11 cellular contexts compared by ENCODE assay signal in genomic region chr3:138786788-138787276, GRCh38. TPM values are rescaled to one million over a fixed set of nuclear protein-coding genes. Genes with fewer than 3 reads are reported as not detected.
DNase-seq lines count a peak whose midpoint lies in the region; ATAC-seq, FAIRE-seq and TF ChIP-seq lines count a peak whose summit lies in the region.
"Had no signal": no experiment of that assay in that cellular context is flagged by ENCODE, and none has a peak within 500 bp of the region (broad histone marks: within the 10 kb centered on the region; RNA-seq: fewer than 3 reads in every experiment).

No MANE protein-coding gene starts in this region.

- H3K9me3 Mint-ChIP-seq in IgD-negative memory B cell: no peaks in the 10 kb centered on the region

- TSS peak; percentile 26 for BruUV-seq in HepG2 (replicated peaks; lab: Mats Ljungman, UMichigan)

- no peak for TF ChIP-seq EP300 in HepG2 (IDR thresholded peaks at IDR 0.05; ENCODE audit: low read depth in 2 of 2, low read length in 2 of 2)
- TF ChIP-seq EP300 in HepG2 (CRISPR knock-in tag; IDR thresholded peaks at IDR 0.05; ENCODE audit: borderline replicate concordance): no peak

- CTCF ChIA-PET in HepG2 (lab: Yijun Ruan, JAX; ENCODE audit: low intra/inter-chr PET ratio, low total read pairs): no interaction called here

- H3K4me3 Mint-ChIP-seq in IgD-negative memory B cell: no peak overlapping the region

- TF ChIP-seq POLR2A in HepG2 (IDR thresholded peaks at IDR 0.05; ENCODE audit: insufficient read depth in 1 of 2, low read depth in 2 of 2, low read length in 2 of 2): no peak

- no peak for FAIRE-seq in HepG2 (lab: Jason Lieb, UNC)

- H3K4me3 ChIP-seq in HepG2 (replicated peaks in 1 of 3; ENCODE audit: insufficient read depth in 1 of 3, low read depth in 2 of 3, low read length in 3 of 3) (no peak overlapping the region), coronary artery (no peak overlapping the region)
- H3K4me3 ChIP-seq: ovary had no signal

- no peak overlapping the region for H3K27ac ChIP-seq in HepG2 (ENCODE audit: extremely low read length, insufficient read depth, low read length)
- H3K27ac ChIP-seq in coronary artery: no peak overlapping the region
- H3K27ac ChIP-seq: ovary had no signal

- H3K4me2 ChIP-seq in HepG2 (ENCODE audit: low read depth, low read length): no peak overlapping the region

- no peaks in the 10 kb centered on the region for H3K9me3 ChIP-seq in HepG2 (ENCODE audit: low read length)
- H3K9me3 ChIP-seq: ovary had no signal

- H3K27me3 Mint-ChIP-seq in IgD-negative memory B cell: no peaks in the 10 kb centered on the region

- peak overlapping the region in 2 of 3 donors; percentile 6 to 77 for H3K27ac Mint-ChIP-seq in IgD-negative memory B cell

- peaks cover 14% of the 10 kb centered on the region for H3K4me1 ChIP-seq in HepG2 (ENCODE audit: insufficient read depth, low read length)

- intact Hi-C loops in HepG2 (cut with micrococcal nuclease; ENCODE audit: unreplicated experiment): no loop called here

- in situ Hi-C loops in HepG2 (cut with HindIII; ENCODE audit: extremely low pct_ligation_motif_present, low pct_unique_long_range_greater_than_20kb): no loop called here

- H3K36me3 Mint-ChIP-seq in IgD-negative memory B cell: peaks cover 7% of the 10 kb centered on the region

- no peak overlapping the region for H3K9ac ChIP-seq in HepG2 (ENCODE audit: insufficient read depth, low read depth, low read length)

- H3K79me2 ChIP-seq in HepG2 (ENCODE audit: insufficient read depth, low read length): peaks cover 24% of the 10 kb centered on the region

- no peak for TF ChIP-seq CTCF in HepG2 (CRISPR knock-in tag; IDR thresholded peaks at IDR 0.05)
- no peak for TF ChIP-seq CTCF in coronary artery (IDR thresholded peaks at IDR 0.05)

- no peaks in the 10 kb centered on the region for H3K27me3 ChIP-seq in HepG2 (ENCODE audit: control insufficient read depth in 1 of 2, insufficient read depth in 2 of 2, low read length in 2 of 2)
- H3K27me3 ChIP-seq: ovary had no signal

- H3K36me3 ChIP-seq in HepG2 (replicated peaks in 1 of 2; ENCODE audit: control insufficient read depth in 1 of 2, insufficient read depth in 2 of 2, low read length in 2 of 2): peaks cover 0 to 14% of the 10 kb centered on the region in 2 experiments; a peak in 1 of 5 replicates
- H3K36me3 ChIP-seq: ovary had no signal

- ATAC-seq in HepG2 (peak; percentile 71; the same call in 2 of the 3 replicates), HG03571 (IDR thresholded peaks at IDR 0.05; ENCODE audit: unreplicated experiment) (no peak)

- TF ChIP-seq RAD21 in HepG2 (CRISPR knock-in tag; IDR thresholded peaks at IDR 0.05): no peak

- no peak overlapping the region for H2AFZ ChIP-seq in HepG2 (ENCODE audit: low read length)

- POLR2A ChIA-PET in HepG2 (lab: Yijun Ruan, JAX): interaction anchor here (1.1 kb wide), 1 partner anchor 37 kb away, joined by 6 read pairs; no protein-coding TSS in a partner anchor

- H4K20me1 ChIP-seq in HepG2 (ENCODE audit: insufficient read depth, low read length): peaks cover 8% of the 10 kb centered on the region

- WGBS in HepG2 (ENCODE audit: low lambda C conversion rate): 74% methylated on average over 3 of the region's 3 CpGs

- DNase-seq in AML-193 (lab: John Stamatoyannopoulos, UW) (peak; percentile 99), astrocyte of the hippocampus (ENCODE audit: low read depth, low spot score) (peak; percentile 61), HepG2 (ENCODE audit: low spot score) (peak; percentile 75), NCI-H524 (lab: John Stamatoyannopoulos, UW) (no peak), mesenteric fat pad (ENCODE audit: low spot score) (no peak), coronary artery (ENCODE audit: low spot score) (no peak)
- DNase-seq: activated CD4-positive, alpha-beta T cell treated with anti-CD3 and anti-CD28 coated beads, Interleukin-2, amount 50 U/mL, for 4 hours; NCI-H2171; ovary had no signal

- peaks cover 5 to 12% (median 9%) of the 10 kb centered on the region in 3 donors for H3K4me1 Mint-ChIP-seq in IgD-negative memory B cell

TF ChIP-seq in HepG2, 621 proteins besides CTCF, POLR2A, EP300 and RAD21 (continues in another document):
- TF ChIP-seq FOXA3 (CRISPR knock-in tag; IDR thresholded peaks at IDR 0.05) (peak; percentile 13; the same call in 1 of the 2 replicates), SAP130 (CRISPR knock-in tag; IDR thresholded peaks at IDR 0.05; ENCODE audit: low read depth) (0 out of 2 replicates have a peak, but pooled peaks have one; percentile 39), CEBPG (CRISPR knock-in tag; IDR thresholded peaks at IDR 0.05) (peak; percentile 56), SOX13 (IDR thresholded peaks at IDR 0.05) (no peak), SOX13 (CRISPR knock-in tag; conservative IDR thresholded peaks at IDR 0.05 in 1 of 2, IDR thresholded peaks at IDR 0.05 in 1 of 2) (peak in 1 of 2 experiments; percentile 31; a peak in 1 of 4 replicates), SP140L (CRISPR knock-in tag; IDR thresholded peaks at IDR 0.05; ENCODE audit: borderline replicate concordance) (no peak), ATF2 (CRISPR knock-in tag; IDR thresholded peaks at IDR 0.05) (no peak), ZNF350 (CRISPR knock-in tag; IDR thresholded peaks at IDR 0.05; ENCODE audit: borderline replicate concordance, low read depth) (no peak), ZSCAN31 (CRISPR knock-in tag; IDR thresholded peaks at IDR 0.05; ENCODE audit: low read depth) (no peak), ELF3 (CRISPR knock-in tag; IDR thresholded peaks at IDR 0.05) (0 out of 2 replicates have a peak, but pooled peaks have one; percentile 27), HMG20A (CRISPR knock-in tag; IDR thresholded peaks at IDR 0.05; ENCODE audit: borderline replicate concordance) (peak; percentile 47; the same call in 1 of the 2 replicates)
- TF ChIP-seq, protein P1, sequence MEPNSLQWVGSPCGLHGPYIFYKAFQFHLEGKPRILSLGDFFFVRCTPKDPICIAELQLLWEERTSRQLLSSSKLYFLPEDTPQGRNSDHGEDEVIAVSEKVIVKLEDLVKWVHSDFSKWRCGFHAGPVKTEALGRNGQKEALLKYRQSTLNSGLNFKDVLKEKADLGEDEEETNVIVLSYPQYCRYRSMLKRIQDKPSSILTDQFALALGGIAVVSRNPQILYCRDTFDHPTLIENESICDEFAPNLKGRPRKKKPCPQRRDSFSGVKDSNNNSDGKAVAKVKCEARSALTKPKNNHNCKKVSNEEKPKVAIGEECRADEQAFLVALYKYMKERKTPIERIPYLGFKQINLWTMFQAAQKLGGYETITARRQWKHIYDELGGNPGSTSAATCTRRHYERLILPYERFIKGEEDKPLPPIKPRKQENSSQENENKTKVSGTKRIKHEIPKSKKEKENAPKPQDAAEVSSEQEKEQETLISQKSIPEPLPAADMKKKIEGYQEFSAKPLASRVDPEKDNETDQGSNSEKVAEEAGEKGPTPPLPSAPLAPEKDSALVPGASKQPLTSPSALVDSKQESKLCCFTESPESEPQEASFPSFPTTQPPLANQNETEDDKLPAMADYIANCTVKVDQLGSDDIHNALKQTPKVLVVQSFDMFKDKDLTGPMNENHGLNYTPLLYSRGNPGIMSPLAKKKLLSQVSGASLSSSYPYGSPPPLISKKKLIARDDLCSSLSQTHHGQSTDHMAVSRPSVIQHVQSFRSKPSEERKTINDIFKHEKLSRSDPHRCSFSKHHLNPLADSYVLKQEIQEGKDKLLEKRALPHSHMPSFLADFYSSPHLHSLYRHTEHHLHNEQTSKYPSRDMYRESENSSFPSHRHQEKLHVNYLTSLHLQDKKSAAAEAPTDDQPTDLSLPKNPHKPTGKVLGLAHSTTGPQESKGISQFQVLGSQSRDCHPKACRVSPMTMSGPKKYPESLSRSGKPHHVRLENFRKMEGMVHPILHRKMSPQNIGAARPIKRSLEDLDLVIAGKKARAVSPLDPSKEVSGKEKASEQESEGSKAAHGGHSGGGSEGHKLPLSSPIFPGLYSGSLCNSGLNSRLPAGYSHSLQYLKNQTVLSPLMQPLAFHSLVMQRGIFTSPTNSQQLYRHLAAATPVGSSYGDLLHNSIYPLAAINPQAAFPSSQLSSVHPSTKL (CRISPR knock-in tag; IDR thresholded peaks at IDR 0.05): 0 out of 2 replicates have a peak, but pooled peaks have one; percentile 17

RNA-seq across cellular contexts. Expression of gene PIK3CB, which starts 47.9 kb away (rescaled TPM):
- polyA plus RNA-seq in IgD-negative memory B cell: 9.2 TPM
- total RNA-seq in HepG2 (2016; rRNA removed; fragmentation: Illumina TruSeq; extraction: Trizol): 6.6 and 18.6 TPM in 2 replicates
- total RNA-seq in HepG2 (2016; cell fraction: cytosol; rRNA removed; fragmentation: Illumina TruSeq; extraction: Trizol; ENCODE audit: low read depth): 6.5 and 9.2 TPM in 2 replicates
- 6.4 and 18.1 TPM in 2 replicates for total RNA-seq in HepG2 (2016; cell fraction: insoluble cytoplasmic fraction; rRNA removed; fragmentation: Illumina TruSeq; extraction: Trizol)
- total RNA-seq in HepG2 (2016; cell fraction: membrane; rRNA removed; fragmentation: Illumina TruSeq; extraction: Trizol): 13.7 and 13.9 TPM in 2 replicates
- 12.3 and 14.6 TPM in 2 replicates for total RNA-seq in HepG2 (2016; cell fraction: nucleus; rRNA removed; fragmentation: Illumina TruSeq; extraction: Trizol)
- 18.7 and 23.8 TPM in 2 replicates for polyA plus RNA-seq in HepG2 (2011; rRNA removed)
- polyA plus RNA-seq in HepG2 (2011; cell fraction: cytosol; rRNA removed): 10.9 and 18.4 TPM in 2 replicates
- 13.0 and 17.3 TPM in 2 replicates for polyA plus RNA-seq in HepG2 (2011; cell fraction: nucleus; rRNA removed)
- polyA plus RNA-seq in HepG2 (2012): 47.5 and 53.4 TPM in 2 replicates
- 2.2 and 2.4 TPM in 2 replicates for polyA plus RNA-seq in HepG2 (2016; cell fraction: cytosol; fragmentation: Illumina TruSeq; extraction: Trizol; ENCODE audit: low read depth)
- 23.5 TPM in 2 replicates for polyA plus RNA-seq in HepG2 (2016; cell fraction: insoluble cytoplasmic fraction; fragmentation: Illumina TruSeq; extraction: Trizol; ENCODE audit: low read depth)
- polyA plus RNA-seq in HepG2 (2016; cell fraction: membrane; fragmentation: Illumina TruSeq; extraction: Trizol; ENCODE audit: low read depth): 7.7 and 9.3 TPM in 2 replicates
- polyA plus RNA-seq in HepG2 (2016; cell fraction: nucleus; fragmentation: Illumina TruSeq; extraction: Trizol; ENCODE audit: insufficient read depth, low read depth): 13.6 and 13.7 TPM in 2 replicates
- 9.4 and 18.8 TPM in 2 replicates for polyA minus RNA-seq in HepG2 (2011; rRNA and poly(A)+ RNA removed; ENCODE audit: low replicate concordance)
- 29.0 and 40.8 TPM in 2 replicates for polyA minus RNA-seq in HepG2 (2011; cell fraction: cytosol; rRNA and poly(A)+ RNA removed)
- 74.0 and 78.9 TPM in 2 replicates for polyA minus RNA-seq in HepG2 (2011; cell fraction: nucleus; rRNA and poly(A)+ RNA removed)
- total RNA-seq in mesenteric fat pad: 31.2 TPM

Comparison
In these comparisons a context has a peak if more than half of its experiments do, and no peak if none do; other contexts are left out.
1. DNase-seq: peak in AML-193 (2 of 2), astrocyte of the hippocampus (single experiment) and HepG2 (single experiment); none in NCI-H524 (0 of 2), mesenteric fat pad (single experiment) and coronary artery (single experiment).